Comparison of ENCODE assay signal across 13 cellular contexts in genomic region chr5:73122875-73123810, GRCh38. TPM values are rescaled to one million over a fixed set of nuclear protein-coding genes. Genes with fewer than 3 reads are reported as not detected.
DNase-seq lines count a peak whose midpoint lies in the region; TF ChIP-seq lines count a peak whose summit lies in the region.
"Had no signal": no experiment of that assay in that cellular context is flagged by ENCODE, and none has a peak within 500 bp of the region (broad histone marks: within the 10 kb centered on the region; RNA-seq: fewer than 3 reads in every experiment).

No MANE protein-coding gene starts in this region.

- H3K9ac ChIP-seq in BLaER1 treated with 17β-estradiol and CSF1 and Interleukin-3, amounts not matched to agents 10 nM and 100 nM: peak overlapping the region in 9 of 11 experiments; percentile 23 to 68 (median 58); a peak in 15 of 22 replicates

- no peaks in the 10 kb centered on the region for H3K36me3 ChIP-seq in BLaER1 treated with 17β-estradiol and CSF1 and Interleukin-3, amounts not matched to agents 10 nM and 100 nM
- H3K36me3 ChIP-seq in brain microvascular endothelial cell (replicated peaks) (peaks cover 24% of the 10 kb centered on the region), thyroid gland (peaks cover 5 to 9% of the 10 kb centered on the region in 2 donors)
- H3K36me3 ChIP-seq: pancreas, upper lobe of left lung had no signal

- no peak for TF ChIP-seq POLR2A in thyroid gland (IDR thresholded peaks at IDR 0.05)

- H3K27ac ChIP-seq in BLaER1 treated with 17β-estradiol and CSF1 and Interleukin-3, amounts not matched to agents 10 nM and 100 nM: peak overlapping the region in 10 of 11 experiments; percentile 66 to 86 (median 81); a peak in 20 of 22 replicates
- H3K27ac ChIP-seq in brain microvascular endothelial cell (peak overlapping the region; percentile 9), thyroid gland (no peak overlapping the region)
- H3K27ac ChIP-seq: pancreas, upper lobe of left lung had no signal

- 84 to 94% methylated on average over 12 to 16 of the region's 19 CpGs for WGBS in thyroid gland, 2 donors

- intact Hi-C loops in cardiac septum (cut with DNase I): no loop called here
- intact Hi-C loops in thyroid gland (cut with DNase I): no loop called here

- TF ChIP-seq CTCF in brain microvascular endothelial cell (IDR thresholded peaks at IDR 0.05; ENCODE audit: low read depth, low read length, missing control alignments) (no peak), thyroid gland (IDR thresholded peaks at IDR 0.05) (no peak)

- no peak overlapping the region for H3K4me3 ChIP-seq in BLaER1 treated with 17β-estradiol and CSF1 and Interleukin-3, amounts not matched to agents 10 nM and 100 nM
- H3K4me3 ChIP-seq in brain microvascular endothelial cell (ENCODE audit: low read depth, low read length) (no peak overlapping the region), thyroid gland (replicated peaks in 1 of 3) (no peak overlapping the region)
- H3K4me3 ChIP-seq: pancreas, upper lobe of left lung had no signal

- H3K4me1 ChIP-seq in BLaER1 treated with 17β-estradiol and CSF1 and Interleukin-3, amounts not matched to agents 10 nM and 100 nM: peaks cover 17 to 99% (median 30%) of the 10 kb centered on the region in 10 experiments
- H3K4me1 ChIP-seq in thyroid gland: peaks cover 29 to 35% of the 10 kb centered on the region in 2 donors

- DNase-seq in HS-27A (ENCODE audit: low read depth) (peak; percentile 19), brain microvascular endothelial cell (peak; percentile 53), iris pigment epithelial cell (ENCODE audit: low read depth) (peak; percentile 57), NOMO-1 (lab: John Stamatoyannopoulos, UW; ENCODE audit: unreplicated experiment in 2 of 2) (no peak), cardiac septum (ENCODE audit: low spot score) (no peak), thyroid gland (no peak), NCI-H1417 treated with DMSO at 0.1 percent for 48 hours (lab: John Stamatoyannopoulos, UW) (no peak)
- DNase-seq: activated naive CD4-positive, alpha-beta T cell treated with anti-CD3 and anti-CD28 coated beads, Interleukin-2, amount 10 ng/mL, durations not matched to agents 7 days and 5 days; kidney glomerular epithelial cell; NCI-H1092 treated with DMSO at 0.1 percent for 48 hours; pancreas had no signal

- H3K27me3 ChIP-seq in BLaER1 treated with 17β-estradiol and CSF1 and Interleukin-3, amounts not matched to agents 10 nM and 100 nM: no peaks in the 10 kb centered on the region
- H3K27me3 ChIP-seq in brain microvascular endothelial cell (replicated peaks) (no peaks in the 10 kb centered on the region), thyroid gland (no peaks in the 10 kb centered on the region)
- H3K27me3 ChIP-seq: pancreas had no signal

- H4K20me1 ChIP-seq in BLaER1 treated with 17β-estradiol and CSF1 and Interleukin-3, amounts not matched to agents 10 nM and 100 nM: no peaks in the 10 kb centered on the region

- peaks cover 0 to 21% (median 17%) of the 10 kb centered on the region in 11 experiments; a peak in 19 of 22 replicates for H3K9me3 ChIP-seq in BLaER1 treated with 17β-estradiol and CSF1 and Interleukin-3, amounts not matched to agents 10 nM and 100 nM (replicated peaks in 1 of 11)
- H3K9me3 ChIP-seq in thyroid gland: no peaks in the 10 kb centered on the region
- H3K9me3 ChIP-seq: pancreas, upper lobe of left lung had no signal

- in situ Hi-C loops in brain microvascular endothelial cell (cut with HindIII; ENCODE audit: low pct_ligation_motif_present, low sequenced_read_pairs): no loop called here

- H3K4me2 ChIP-seq in BLaER1 treated with 17β-estradiol and CSF1 and Interleukin-3, amounts not matched to agents 10 nM and 100 nM: peak overlapping the region; percentile 62 to 91 (median 77)

RNA-seq across cellular contexts. Expression of gene TMEM171, which starts 2.8 kb away (rescaled TPM):
- total RNA-seq in cardiac septum (not detected), thyroid gland (10 to 100 TPM; 22.3 to 74.6 (median 50.4) TPM)

RNA-seq across cellular contexts. Expression of gene TMEM174, which starts 49.9 kb away (rescaled TPM):
- total RNA-seq in cardiac septum: not detected
- total RNA-seq in thyroid gland: 1 to 10 TPM in 1 of 4 donors, under 1 TPM in 2, not detected in 1; 0.22 to 1.5 (median 0.38) TPM
- total RNA-seq: pancreas, upper lobe of left lung had no signal

Comparison
In these comparisons a context has a peak if more than half of its experiments do, and no peak if none do; other contexts are left out.
1. H3K27ac ChIP-seq: peak in BLaER1 treated with 17β-estradiol and CSF1 and Interleukin-3, amounts not matched to agents 10 nM and 100 nM (10 of 11) and brain microvascular endothelial cell (single experiment); none in thyroid gland (0 of 3).
2. DNase-seq: peak in HS-27A (single experiment), brain microvascular endothelial cell (single experiment) and iris pigment epithelial cell (single experiment); none in NOMO-1 (0 of 2), cardiac septum (single experiment), thyroid gland (0 of 2) and NCI-H1417 treated with DMSO at 0.1 percent for 48 hours (single experiment).
3. RNA of gene TMEM171, which starts 2.8 kb away (total RNA-seq): 22.3 to 74.6 TPM in thyroid gland; not detected in cardiac septum (single experiment); every median in the first group is over 10 times any median in the second.